ENCODE assay signal across 2 cellular contexts in the genomic region with DNA sequence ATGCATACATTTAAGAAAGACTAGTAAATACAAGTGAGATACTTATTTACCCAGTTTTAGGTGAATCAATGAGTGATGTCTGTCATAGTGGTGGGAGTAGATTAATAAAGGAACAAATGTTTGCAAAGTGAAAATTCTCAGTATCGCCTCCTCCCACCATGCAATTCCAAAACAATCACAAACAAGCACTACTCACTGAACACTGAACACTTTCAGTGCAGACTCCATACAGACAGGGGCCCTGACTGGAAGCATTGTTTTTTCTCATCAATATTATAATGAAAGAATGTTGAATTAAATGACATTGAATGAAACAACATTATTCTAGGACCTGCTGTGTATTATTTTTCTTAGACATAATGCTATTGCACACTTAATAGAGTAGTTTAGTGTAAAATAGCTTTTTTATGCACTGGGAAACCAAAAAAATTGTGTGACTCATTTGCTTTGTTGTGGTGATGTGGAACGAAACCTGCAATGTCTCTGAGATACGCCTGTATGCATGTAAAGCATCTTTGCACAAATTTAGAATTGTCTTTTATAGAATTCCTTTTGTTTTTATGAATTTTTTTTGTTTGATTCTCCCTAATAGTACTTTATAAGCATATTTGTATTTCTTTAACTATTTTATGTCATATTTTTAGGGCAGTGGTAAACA.
TF ChIP-seq lines count a peak whose summit lies in the region.

No MANE protein-coding gene starts in this region.

TF ChIP-seq in WTC11, 78 proteins besides CTCF, POLR2A, EP300 and RAD21:
- TF ChIP-seq, protein P1, sequence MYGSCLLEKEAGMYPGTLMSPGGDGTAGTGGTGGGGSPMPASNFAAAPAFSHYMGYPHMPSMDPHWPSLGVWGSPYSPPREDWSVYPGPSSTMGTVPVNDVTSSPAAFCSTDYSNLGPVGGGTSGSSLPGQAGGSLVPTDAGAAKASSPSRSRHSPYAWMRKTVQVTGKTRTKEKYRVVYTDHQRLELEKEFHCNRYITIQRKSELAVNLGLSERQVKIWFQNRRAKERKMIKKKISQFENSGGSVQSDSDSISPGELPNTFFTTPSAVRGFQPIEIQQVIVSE (CRISPR knock-in tag; IDR thresholded peaks at IDR 0.05; ENCODE audit: borderline replicate concordance): no peak
- TF ChIP-seq, protein P2, sequence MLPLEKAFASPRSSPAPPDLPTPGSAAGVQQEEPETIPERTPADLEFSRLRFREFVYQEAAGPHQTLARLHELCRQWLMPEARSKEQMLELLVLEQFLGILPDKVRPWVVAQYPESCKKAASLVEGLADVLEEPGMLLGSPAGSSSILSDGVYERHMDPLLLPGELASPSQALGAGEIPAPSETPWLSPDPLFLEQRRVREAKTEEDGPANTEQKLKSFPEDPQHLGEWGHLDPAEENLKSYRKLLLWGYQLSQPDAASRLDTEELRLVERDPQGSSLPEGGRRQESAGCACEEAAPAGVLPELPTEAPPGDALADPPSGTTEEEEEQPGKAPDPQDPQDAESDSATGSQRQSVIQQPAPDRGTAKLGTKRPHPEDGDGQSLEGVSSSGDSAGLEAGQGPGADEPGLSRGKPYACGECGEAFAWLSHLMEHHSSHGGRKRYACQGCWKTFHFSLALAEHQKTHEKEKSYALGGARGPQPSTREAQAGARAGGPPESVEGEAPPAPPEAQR (CRISPR knock-in tag; IDR thresholded peaks at IDR 0.05): no peak
- TF ChIP-seq SOX15 (CRISPR knock-in tag; IDR thresholded peaks at IDR 0.05) (no peak), HMGA2 (CRISPR knock-in tag; IDR thresholded peaks at IDR 0.05) (no peak), CBFB (CRISPR knock-in tag; IDR thresholded peaks at IDR 0.05; ENCODE audit: low read depth) (no peak), KAT7 (CRISPR knock-in tag; IDR thresholded peaks at IDR 0.05; ENCODE audit: borderline replicate concordance) (no peak), ZMAT4 (CRISPR knock-in tag; IDR thresholded peaks at IDR 0.05) (no peak), ARID4B (CRISPR knock-in tag; IDR thresholded peaks at IDR 0.05; ENCODE audit: borderline replicate concordance) (no peak), ERG (CRISPR knock-in tag; IDR thresholded peaks at IDR 0.05) (no peak), IRF2 (CRISPR knock-in tag; IDR thresholded peaks at IDR 0.05; ENCODE audit: borderline replicate concordance, low read depth) (no peak), ZNF317 (CRISPR knock-in tag; IDR thresholded peaks at IDR 0.05; ENCODE audit: borderline replicate concordance, low read depth) (no peak)
- TF ChIP-seq, protein P3, sequence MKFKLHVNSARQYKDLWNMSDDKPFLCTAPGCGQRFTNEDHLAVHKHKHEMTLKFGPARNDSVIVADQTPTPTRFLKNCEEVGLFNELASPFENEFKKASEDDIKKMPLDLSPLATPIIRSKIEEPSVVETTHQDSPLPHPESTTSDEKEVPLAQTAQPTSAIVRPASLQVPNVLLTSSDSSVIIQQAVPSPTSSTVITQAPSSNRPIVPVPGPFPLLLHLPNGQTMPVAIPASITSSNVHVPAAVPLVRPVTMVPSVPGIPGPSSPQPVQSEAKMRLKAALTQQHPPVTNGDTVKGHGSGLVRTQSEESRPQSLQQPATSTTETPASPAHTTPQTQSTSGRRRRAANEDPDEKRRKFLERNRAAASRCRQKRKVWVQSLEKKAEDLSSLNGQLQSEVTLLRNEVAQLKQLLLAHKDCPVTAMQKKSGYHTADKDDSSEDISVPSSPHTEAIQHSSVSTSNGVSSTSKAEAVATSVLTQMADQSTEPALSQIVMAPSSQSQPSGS (CRISPR knock-in tag; IDR thresholded peaks at IDR 0.05; ENCODE audit: borderline replicate concordance, low read depth): no peak
- TF ChIP-seq, protein P4, sequence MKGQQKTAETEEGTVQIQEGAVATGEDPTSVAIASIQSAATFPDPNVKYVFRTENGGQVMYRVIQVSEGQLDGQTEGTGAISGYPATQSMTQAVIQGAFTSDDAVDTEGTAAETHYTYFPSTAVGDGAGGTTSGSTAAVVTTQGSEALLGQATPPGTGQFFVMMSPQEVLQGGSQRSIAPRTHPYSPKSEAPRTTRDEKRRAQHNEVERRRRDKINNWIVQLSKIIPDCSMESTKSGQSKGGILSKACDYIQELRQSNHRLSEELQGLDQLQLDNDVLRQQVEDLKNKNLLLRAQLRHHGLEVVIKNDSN (CRISPR knock-in tag; IDR thresholded peaks at IDR 0.05): no peak

TF ChIP-seq in GM12878, 131 proteins besides CTCF, POLR2A, EP300 and RAD21 (continued from another document and continues in another):
- TF ChIP-seq ZNF592 (IDR thresholded peaks at IDR 0.05) (no peak), HDAC2 (IDR thresholded peaks at IDR 0.05) (no peak), CEBPB (IDR thresholded peaks at IDR 0.05; ENCODE audit: borderline replicate concordance in 1 of 2, low read depth in 2 of 2, low read length in 2 of 2) (no peak), ATF3 (IDR thresholded peaks at IDR 0.05; ENCODE audit: borderline replicate concordance, extremely low read depth, low read depth, low read length) (no peak), ZBTB4 (CRISPR knock-in tag; IDR thresholded peaks at IDR 0.05) (no peak), TAF1 (IDR thresholded peaks at IDR 0.05; ENCODE audit: borderline replicate concordance, low read depth, low read length) (no peak), MXI1 (IDR thresholded peaks at IDR 0.05; ENCODE audit: low read depth, low read length) (no peak), CHD4 (IDR thresholded peaks at IDR 0.05) (no peak), GATAD2B (conservative IDR thresholded peaks at IDR 0.05; ENCODE audit: low read depth) (no peak), ZNF24 (IDR thresholded peaks at IDR 0.05) (no peak), NR2C1 (IDR thresholded peaks at IDR 0.05) (no peak), TCF7 (IDR thresholded peaks at IDR 0.05; ENCODE audit: borderline replicate concordance) (peak; percentile 75; the same call in 1 of the 2 replicates), YBX1 (IDR thresholded peaks at IDR 0.05) (no peak), CREB1 (IDR thresholded peaks at IDR 0.05; ENCODE audit: low read depth) (no peak), E2F8 (IDR thresholded peaks at IDR 0.05; ENCODE audit: low read depth, partially characterized antibody) (no peak), RAD51 (IDR thresholded peaks at IDR 0.05) (no peak), HCFC1 (IDR thresholded peaks at IDR 0.05; ENCODE audit: low read length) (no peak), USF2 (IDR thresholded peaks at IDR 0.05; ENCODE audit: borderline replicate concordance, low read depth, low read length) (no peak)
- TF ChIP-seq, protein P5, sequence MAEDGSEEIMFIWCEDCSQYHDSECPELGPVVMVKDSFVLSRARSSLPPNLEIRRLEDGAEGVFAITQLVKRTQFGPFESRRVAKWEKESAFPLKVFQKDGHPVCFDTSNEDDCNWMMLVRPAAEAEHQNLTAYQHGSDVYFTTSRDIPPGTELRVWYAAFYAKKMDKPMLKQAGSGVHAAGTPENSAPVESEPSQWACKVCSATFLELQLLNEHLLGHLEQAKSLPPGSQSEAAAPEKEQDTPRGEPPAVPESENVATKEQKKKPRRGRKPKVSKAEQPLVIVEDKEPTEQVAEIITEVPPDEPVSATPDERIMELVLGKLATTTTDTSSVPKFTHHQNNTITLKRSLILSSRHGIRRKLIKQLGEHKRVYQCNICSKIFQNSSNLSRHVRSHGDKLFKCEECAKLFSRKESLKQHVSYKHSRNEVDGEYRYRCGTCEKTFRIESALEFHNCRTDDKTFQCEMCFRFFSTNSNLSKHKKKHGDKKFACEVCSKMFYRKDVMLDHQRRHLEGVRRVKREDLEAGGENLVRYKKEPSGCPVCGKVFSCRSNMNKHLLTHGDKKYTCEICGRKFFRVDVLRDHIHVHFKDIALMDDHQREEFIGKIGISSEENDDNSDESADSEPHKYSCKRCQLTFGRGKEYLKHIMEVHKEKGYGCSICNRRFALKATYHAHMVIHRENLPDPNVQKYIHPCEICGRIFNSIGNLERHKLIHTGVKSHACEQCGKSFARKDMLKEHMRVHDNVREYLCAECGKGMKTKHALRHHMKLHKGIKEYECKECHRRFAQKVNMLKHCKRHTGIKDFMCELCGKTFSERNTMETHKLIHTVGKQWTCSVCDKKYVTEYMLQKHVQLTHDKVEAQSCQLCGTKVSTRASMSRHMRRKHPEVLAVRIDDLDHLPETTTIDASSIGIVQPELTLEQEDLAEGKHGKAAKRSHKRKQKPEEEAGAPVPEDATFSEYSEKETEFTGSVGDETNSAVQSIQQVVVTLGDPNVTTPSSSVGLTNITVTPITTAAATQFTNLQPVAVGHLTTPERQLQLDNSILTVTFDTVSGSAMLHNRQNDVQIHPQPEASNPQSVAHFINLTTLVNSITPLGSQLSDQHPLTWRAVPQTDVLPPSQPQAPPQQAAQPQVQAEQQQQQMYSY (CRISPR knock-in tag; IDR thresholded peaks at IDR 0.05): no peak
- TF ChIP-seq, protein P4 (IDR thresholded peaks at IDR 0.05; ENCODE audit: borderline replicate concordance, extremely low read length, insufficient read depth, low read depth, low read length): no peak
